Comparison of ENCODE assay signal across 9 cellular contexts in genomic region chr1:196180847-196181593, GRCh38.
DNase-seq lines count a peak whose midpoint lies in the region; ATAC-seq, FAIRE-seq and TF ChIP-seq lines count a peak whose summit lies in the region.
"Had no signal": no experiment of that assay in that cellular context is flagged by ENCODE, and none has a peak within 500 bp of the region (broad histone marks: within the 10 kb centered on the region; RNA-seq: fewer than 3 reads in every experiment).

No MANE protein-coding gene starts in this region.

- no peaks in the 10 kb centered on the region for H4K20me1 ChIP-seq in PC-9 (ENCODE audit: insufficient read depth)
- H4K20me1 ChIP-seq in endothelial cell of umbilical vein (replicated peaks; ENCODE audit: control insufficient read depth, extremely low read depth, insufficient read depth, low read length), result no peaks in the 10 kb centered on the region

- H3K9ac ChIP-seq in endothelial cell of umbilical vein (replicated peaks; ENCODE audit: extremely low read depth, insufficient read depth, low read length), result no peak overlapping the region

- no peaks in the 10 kb centered on the region for H3K9me2 ChIP-seq in PC-9 (ENCODE audit: insufficient read depth)

- no peaks in the 10 kb centered on the region for H3F3A ChIP-seq in PC-9 (ENCODE audit: insufficient read depth, low read depth)

- no peaks in the 10 kb centered on the region for H3K4me1 Mint-ChIP-seq in stimulated activated naive CD8-positive, alpha-beta T cell treated with anti-CD3 and anti-CD28 coated beads, Interleukin-15, amount 100 ng/mL, for 72 hours
- H3K4me1 Mint-ChIP-seq: endodermal cell had no signal

- H3K9me3 Mint-ChIP-seq in stimulated activated naive CD8-positive, alpha-beta T cell treated with anti-CD3 and anti-CD28 coated beads, Interleukin-15, amount 100 ng/mL, for 72 hours, result peaks cover 5 to 15% of the 10 kb centered on the region in 2 donors
- H3K9me3 Mint-ChIP-seq: endodermal cell had no signal

- no peaks in the 10 kb centered on the region for H3K9me1 ChIP-seq in endothelial cell of umbilical vein (replicated peaks; ENCODE audit: control insufficient read depth, extremely low read depth, insufficient read depth, low read length)

- no peak overlapping the region for H3K4me3 Mint-ChIP-seq in stimulated activated naive CD8-positive, alpha-beta T cell treated with anti-CD3 and anti-CD28 coated beads, Interleukin-15, amount 100 ng/mL, for 72 hours
- H3K4me3 Mint-ChIP-seq: endodermal cell had no signal

- H3K36me3 ChIP-seq in PC-9 (ENCODE audit: low read depth) (no peaks in the 10 kb centered on the region), endothelial cell of umbilical vein (ENCODE audit: control insufficient read depth in 2 of 2, extremely low read depth in 1 of 2, insufficient read depth in 2 of 2, low read length in 2 of 2) (no peaks in the 10 kb centered on the region)

- H3K27ac ChIP-seq in PC-9, result peak overlapping the region; percentile 31; the same call in 1 of the 2 replicates
- H3K27ac ChIP-seq in endothelial cell of umbilical vein (ENCODE audit: insufficient read depth, low read depth, low read length), result peak overlapping the region; percentile 70

- BruUV-seq in PC-9 (replicated peaks; lab: Mats Ljungman, UMichigan) (no TSS peak), endothelial cell of umbilical vein (replicated peaks; lab: Mats Ljungman, UMichigan) (no TSS peak)

- H3K27me3 ChIP-seq in PC-9 (ENCODE audit: insufficient read depth, low read depth) (no peaks in the 10 kb centered on the region), endothelial cell of umbilical vein (ENCODE audit: control insufficient read depth in 2 of 2, insufficient read depth in 2 of 2, low read length in 2 of 2) (no peaks in the 10 kb centered on the region)

- H3K4me2 ChIP-seq in PC-9 (no peak overlapping the region), endothelial cell of umbilical vein (ENCODE audit: insufficient read depth, low read length) (peak overlapping the region; percentile 20)

- TF ChIP-seq POLR2A in endothelial cell of umbilical vein (IDR thresholded peaks at IDR 0.05; ENCODE audit: low read depth, low read length), result no peak

- H3K27me3 Mint-ChIP-seq in stimulated activated naive CD8-positive, alpha-beta T cell treated with anti-CD3 and anti-CD28 coated beads, Interleukin-15, amount 100 ng/mL, for 72 hours, result no peaks in the 10 kb centered on the region

- peak; percentile 85 for FAIRE-seq in endothelial cell of umbilical vein (lab: Jason Lieb, UNC)

- DNase-seq in GM03348 (ENCODE audit: low spot score), result peak; percentile 55
- peak; percentile 13 to 61 for DNase-seq in PC-9
- peak; percentile 94 for DNase-seq in endothelial cell of umbilical vein (ENCODE audit: low read depth, low spot score)
- no peak for DNase-seq in omental fat pad (ENCODE audit: low spot score)
- no peak for DNase-seq in DMS79 (lab: John Stamatoyannopoulos, UW)
- DNase-seq in stimulated activated naive CD8-positive, alpha-beta T cell treated with anti-CD3 and anti-CD28 coated beads, Interleukin-15, amount 100 ng/mL, for 72 hours, result no peak
- DNase-seq in T-helper 1 cell, result no peak
- DNase-seq: endodermal cell had no signal

- POLR2A ChIA-PET in PC-9 (lab: Charles Lee; ENCODE audit: unreplicated experiment) (no interaction called here), endothelial cell of umbilical vein (lab: Charles Lee) (no interaction called here)

- H3K79me2 ChIP-seq in PC-9 (ENCODE audit: low read depth) (no peaks in the 10 kb centered on the region), endothelial cell of umbilical vein (ENCODE audit: control insufficient read depth, insufficient read depth, low read length) (no peaks in the 10 kb centered on the region)

- CTCF ChIA-PET in PC-9 (lab: Charles Lee) (no interaction called here), endothelial cell of umbilical vein (lab: Charles Lee) (interaction anchor here (0.6 to 2.3 kb wide), 8 partner anchors 11 to 128 kb away, joined by 3 to 17 read pairs (median 4); no protein-coding TSS in a partner anchor)

- peak overlapping the region; percentile 30; the same call in 1 of the 2 replicates for H2AFZ ChIP-seq in PC-9
- H2AFZ ChIP-seq in endothelial cell of umbilical vein (ENCODE audit: low read depth, low read length), result no peak overlapping the region

- H3K4me1 ChIP-seq in PC-9 (replicated peaks; ENCODE audit: insufficient read depth), result peaks cover 11% of the 10 kb centered on the region; the same call in 1 of the 2 replicates
- H3K4me1 ChIP-seq in endothelial cell of umbilical vein (ENCODE audit: control insufficient read depth, extremely low read depth, insufficient read depth, low read length), result peaks cover 15% of the 10 kb centered on the region

- peak; percentile 64 for ATAC-seq in omental fat pad (ENCODE audit: low FRiP score)
- ATAC-seq in HG03378 (IDR thresholded peaks at IDR 0.05; ENCODE audit: unreplicated experiment), result no peak
- ATAC-seq in stimulated activated naive CD8-positive, alpha-beta T cell treated with anti-CD3 and anti-CD28 coated beads, Interleukin-15, amount 100 ng/mL, for 72 hours, result no peak

- TF ChIP-seq CTCF in PC-9 (conservative IDR thresholded peaks at IDR 0.05) (no peak), endothelial cell of umbilical vein (IDR thresholded peaks at IDR 0.05; ENCODE audit: extremely low read depth in 1 of 2, insufficient read depth in 1 of 2, low read depth in 1 of 2, low read length in 2 of 2) (no peak), omental fat pad (IDR thresholded peaks at IDR 0.05) (no peak)

- no peak overlapping the region for H3K4me3 ChIP-seq in PC-9
- H3K4me3 ChIP-seq in endothelial cell of umbilical vein (replicated peaks in 1 of 3; ENCODE audit: insufficient read depth in 1 of 3, low read depth in 1 of 3, low read length in 3 of 3), result no peak overlapping the region

- dilution Hi-C loops in endothelial cell of umbilical vein (cut with MboI; ENCODE audit: extremely low pct_ligation_motif_present, low sequenced_read_pairs), result no loop called here

- no peak overlapping the region for H3K27ac Mint-ChIP-seq in stimulated activated naive CD8-positive, alpha-beta T cell treated with anti-CD3 and anti-CD28 coated beads, Interleukin-15, amount 100 ng/mL, for 72 hours
- H3K27ac Mint-ChIP-seq: endodermal cell had no signal

- H3K9me3 ChIP-seq in PC-9 (ENCODE audit: insufficient read depth, low read depth) (0 out of 2 replicates have a peak, but pooled peaks cover 5% of the 10 kb centered on the region), endothelial cell of umbilical vein (replicated peaks; ENCODE audit: control insufficient read depth, insufficient read depth, low read length) (no peaks in the 10 kb centered on the region)

- intact Hi-C loops in PC-9 (cut with micrococcal nuclease; ENCODE audit: unreplicated experiment), result no loop called here
- intact Hi-C loops in endothelial cell of umbilical vein (cut with micrococcal nuclease), result loop anchor here (2.0 kb wide), 1 partner anchor 26 kb away; no protein-coding TSS in a partner anchor

TF ChIP-seq in endothelial cell of umbilical vein, 7 proteins besides CTCF, POLR2A, EP300 and RAD21:
- TF ChIP-seq POLR2AphosphoS5 (IDR thresholded peaks at IDR 0.05; ENCODE audit: insufficient read depth, low read depth, low read length) (peak; percentile 68), GATA2 (IDR thresholded peaks at IDR 0.05; ENCODE audit: insufficient read depth, insufficient read length, low read depth, low read length) (peak; percentile 77), EZH2 (IDR thresholded peaks at IDR 0.05; ENCODE audit: borderline replicate concordance, low read depth, low read length, severe bottlenecking) (no peak), FOS (IDR thresholded peaks at IDR 0.05; ENCODE audit: borderline replicate concordance, insufficient read depth, low read length) (peak; percentile 87), JUN (IDR thresholded peaks at IDR 0.05; ENCODE audit: borderline replicate concordance, insufficient read depth, insufficient read length, low read depth) (peak; percentile 91)
- TF ChIP-seq, protein P1, sequence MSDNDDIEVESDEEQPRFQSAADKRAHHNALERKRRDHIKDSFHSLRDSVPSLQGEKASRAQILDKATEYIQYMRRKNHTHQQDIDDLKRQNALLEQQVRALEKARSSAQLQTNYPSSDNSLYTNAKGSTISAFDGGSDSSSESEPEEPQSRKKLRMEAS (IDR thresholded peaks at IDR 0.05; ENCODE audit: insufficient read depth, insufficient read length), result no peak

Comparison
In these comparisons a context has a peak if more than half of its experiments do, and no peak if none do; other contexts are left out.
1. DNase-seq: peak in GM03348 (single experiment), PC-9 (2 of 2) and endothelial cell of umbilical vein (single experiment); none in omental fat pad (single experiment), DMS79 (single experiment), stimulated activated naive CD8-positive, alpha-beta T cell treated with anti-CD3 and anti-CD28 coated beads, Interleukin-15, amount 100 ng/mL, for 72 hours (0 of 2) and T-helper 1 cell (0 of 5).